In genomic region chr2:168231609-168232241, GRCh38 we compare ENCODE assay signal across 19 cellular contexts. TPM values are rescaled to one million over a fixed set of nuclear protein-coding genes. Genes with fewer than 3 reads are reported as not detected.
DNase-seq lines count a peak whose midpoint lies in the region; ATAC-seq and TF ChIP-seq lines count a peak whose summit lies in the region.
"Had no signal": no experiment of that assay in that cellular context is flagged by ENCODE, and none has a peak within 500 bp of the region (broad histone marks: within the 10 kb centered on the region; RNA-seq: fewer than 3 reads in every experiment).

No MANE protein-coding gene starts in this region.

- POLR2A ChIA-PET in GM10248 (lab: Yijun Ruan, JAX), result no interaction called here
- POLR2A ChIA-PET in activated CD4-positive, alpha-beta T cell treated with anti-CD3 and anti-CD28 coated beads for 36 hours (lab: Charles Lee), result no interaction called here

- intact Hi-C loops in activated CD4-positive, alpha-beta T cell treated with anti-CD3 and anti-CD28 coated beads for 36 hours (cut with DNase I, micrococcal nuclease), result no loop called here

- H3K36me3 Mint-ChIP-seq in activated CD4-positive, alpha-beta T cell treated with anti-CD3 and anti-CD28 coated beads for 36 hours (ENCODE audit: low read depth), result peaks cover 31% of the 10 kb centered on the region

- no peak for TF ChIP-seq CTCF in GM10248 (IDR thresholded peaks at IDR 0.05; ENCODE audit: control extremely low read depth, extremely low read depth, low read depth, missing control alignments)

- ATAC-seq in GM19035 (IDR thresholded peaks at IDR 0.05; ENCODE audit: unreplicated experiment), result no peak
- no peak for ATAC-seq in HG02678 (IDR thresholded peaks at IDR 0.05; ENCODE audit: unreplicated experiment)
- ATAC-seq in activated CD4-positive, alpha-beta T cell treated with anti-CD3 and anti-CD28 coated beads for 36 hours, result no peak
- ATAC-seq: activated T-cell treated with anti-CD3 and anti-CD28 coated beads, Interleukin-2, amount 50 U/mL, for 4 hours; foreskin keratinocyte had no signal

- DNase-seq in COR-L47 (lab: John Stamatoyannopoulos, UW) (peak; percentile 93), NCI-H2081 treated with DMSO at 0.1 percent for 48 hours (lab: John Stamatoyannopoulos, UW) (peak; percentile 74), cerebellar cortex (ENCODE audit: low spot score) (peak; percentile 38), midbrain (lab: John Stamatoyannopoulos, UW) (peak; percentile 14), GM10248 (ENCODE audit: extremely low spot score) (no peak)
- DNase-seq in activated CD4-positive, alpha-beta T cell treated with anti-CD3 and anti-CD28 coated beads for 36 hours, result no peak
- DNase-seq: activated CD4-positive, alpha-beta memory T cell treated with anti-CD3 and anti-CD28 coated beads, Interleukin-2, amount 10 ng/mL, durations not matched to agents 7 days and 5 days; activated T-cell treated with anti-CD3 and anti-CD28 coated beads, Interleukin-2, amount 50 U/mL, for 4 hours; CD8-positive, alpha-beta memory T cell; foreskin keratinocyte; NCI-H226; SHP77 treated with DMSO at 0.1 percent for 48 hours; stimulated activated CD4-positive, alpha-beta T cell treated with anti-CD3 and anti-CD28 coated beads, Interleukin-2, amount 100 ng/mL, for 24 hours; stomach had no signal

- no peak overlapping the region for H3K27ac Mint-ChIP-seq in activated CD4-positive, alpha-beta T cell treated with anti-CD3 and anti-CD28 coated beads for 36 hours
- H3K27ac Mint-ChIP-seq: activated CD4-positive, alpha-beta memory T cell treated with anti-CD3 and anti-CD28 coated beads, Interleukin-2, amount 10 ng/mL, durations not matched to agents 7 days and 5 days; activated naive CD4-positive, alpha-beta T cell treated with anti-CD3 and anti-CD28 coated beads, Interleukin-2, amount 50 U/mL, for 24 hours; dendritic cell treated with granulocyte-macrophage colony-stimulating factor and Interleukin-4, amounts not matched to agents 40 ng/mL and 50 ng/mL, for 4 days; T-helper 1 cell treated with Interleukin-12 subunit alpha and Interleukin-12 subunit beta and Interleukin-4 antibody, amounts not matched to agents 30 μg/mL and 1 μg/mL, for 36 hours had no signal

- H3K4me1 Mint-ChIP-seq in activated CD4-positive, alpha-beta T cell treated with anti-CD3 and anti-CD28 coated beads for 36 hours, result peaks cover 35% of the 10 kb centered on the region

- H3K4me3 Mint-ChIP-seq in activated CD4-positive, alpha-beta T cell treated with anti-CD3 and anti-CD28 coated beads for 36 hours, result no peak overlapping the region
- H3K4me3 Mint-ChIP-seq: activated CD4-positive, alpha-beta memory T cell treated with anti-CD3 and anti-CD28 coated beads, Interleukin-2, amount 10 ng/mL, durations not matched to agents 7 days and 5 days; activated naive CD4-positive, alpha-beta T cell treated with anti-CD3 and anti-CD28 coated beads, Interleukin-2, amount 50 U/mL, for 24 hours; activated T-cell treated with anti-CD3 and anti-CD28 coated beads, Interleukin-2, amount 50 U/mL, for 4 hours; CD8-positive, alpha-beta memory T cell; dendritic cell treated with granulocyte-macrophage colony-stimulating factor and Interleukin-4, amounts not matched to agents 40 ng/mL and 50 ng/mL, for 4 days; T-helper 1 cell treated with Interleukin-12 subunit alpha and Interleukin-12 subunit beta and Interleukin-4 antibody, amounts not matched to agents 30 μg/mL and 1 μg/mL, for 36 hours had no signal

- peaks cover 4% of the 10 kb centered on the region for H3K9me3 Mint-ChIP-seq in activated CD4-positive, alpha-beta T cell treated with anti-CD3 and anti-CD28 coated beads for 36 hours (ENCODE audit: low read depth)
- H3K9me3 Mint-ChIP-seq: activated T-cell treated with anti-CD3 and anti-CD28 coated beads, Interleukin-2, amount 50 U/mL, for 4 hours; CD8-positive, alpha-beta memory T cell; dendritic cell treated with granulocyte-macrophage colony-stimulating factor and Interleukin-4, amounts not matched to agents 40 ng/mL and 50 ng/mL, for 4 days had no signal

- CTCF ChIA-PET in GM10248 (lab: Yijun Ruan, JAX), result interaction anchor here (2.0 kb wide), 1 partner anchor 96 kb away, joined by 4 read pairs; no protein-coding TSS in a partner anchor
- CTCF ChIA-PET in activated CD4-positive, alpha-beta T cell treated with anti-CD3 and anti-CD28 coated beads for 36 hours (lab: Charles Lee), result interaction anchor here (0.6 to 1.1 kb wide), 3 partner anchors 9 to 21 kb away, joined by 3 read pairs; no protein-coding TSS in a partner anchor

- H3K27me3 Mint-ChIP-seq in activated CD4-positive, alpha-beta T cell treated with anti-CD3 and anti-CD28 coated beads for 36 hours, result no peaks in the 10 kb centered on the region
- H3K27me3 Mint-ChIP-seq: activated CD4-positive, alpha-beta memory T cell treated with anti-CD3 and anti-CD28 coated beads, Interleukin-2, amount 10 ng/mL, durations not matched to agents 7 days and 5 days; activated naive CD4-positive, alpha-beta T cell treated with anti-CD3 and anti-CD28 coated beads, Interleukin-2, amount 50 U/mL, for 24 hours; CD8-positive, alpha-beta memory T cell; dendritic cell treated with granulocyte-macrophage colony-stimulating factor and Interleukin-4, amounts not matched to agents 40 ng/mL and 50 ng/mL, for 4 days had no signal

RNA-seq across cellular contexts. Expression of gene STK39, which starts 15.7 kb away (rescaled TPM):
- total RNA-seq in activated CD4-positive, alpha-beta T cell treated with anti-CD3 and anti-CD28 coated beads for 36 hours, result 10 to 100 TPM; 42.1 to 44.5 TPM

Comparison
In these comparisons a context has a peak if more than half of its experiments do, and no peak if none do; other contexts are left out.
1. DNase-seq: peak in COR-L47 (single experiment), NCI-H2081 treated with DMSO at 0.1 percent for 48 hours (single experiment), cerebellar cortex (single experiment) and midbrain (single experiment); none in GM10248 (single experiment) and activated CD4-positive, alpha-beta T cell treated with anti-CD3 and anti-CD28 coated beads for 36 hours (single experiment).